In genomic region chr2:37866535-37866934, GRCh38 we compare ENCODE assay signal across 18 cellular contexts. TPM values are rescaled to one million over a fixed set of nuclear protein-coding genes. Genes with fewer than 3 reads are reported as not detected.
DNase-seq lines count a peak whose midpoint lies in the region; ATAC-seq, FAIRE-seq and TF ChIP-seq lines count a peak whose summit lies in the region.
"Had no signal": no experiment of that assay in that cellular context is flagged by ENCODE, and none has a peak within 500 bp of the region (broad histone marks: within the 10 kb centered on the region; RNA-seq: fewer than 3 reads in every experiment).

No MANE protein-coding gene starts in this region.

- peaks cover 2% of the 10 kb centered on the region for H3K4me1 Mint-ChIP-seq in osteocyte (ENCODE audit: unreplicated experiment)

- no peak for DNase-seq in GM19239 (ENCODE audit: insufficient read length, low spot score)
- DNase-seq in NCI-H146 treated with DMSO at 0.1 percent for 48 hours (lab: John Stamatoyannopoulos, UW; ENCODE audit: unreplicated experiment): peak; percentile 60
- no peak for DNase-seq in left ventricle myocardium inferior
- peak; percentile 8 for DNase-seq in osteocyte (ENCODE audit: extremely low spot score, unreplicated experiment)
- no peak for DNase-seq in NCI-H2171 treated with DMSO at 0.1 percent for 48 hours (lab: John Stamatoyannopoulos, UW)
- DNase-seq: CD8-positive, alpha-beta T cell; EL; GM23248; MV-4-11; NCI-H1417 treated with DMSO at 0.1 percent for 48 hours; NCI-H2081; NCI-H226; NCI-H69; SIG-M5 had no signal

- H3K9me3 Mint-ChIP-seq in osteocyte (ENCODE audit: unreplicated experiment): no peaks in the 10 kb centered on the region
- H3K9me3 Mint-ChIP-seq: CD8-positive, alpha-beta T cell had no signal

- H3K27ac ChIP-seq in left ventricle myocardium inferior (replicated peaks): peak overlapping the region; percentile 34
- H3K27ac ChIP-seq: GM23248 had no signal

- no peak overlapping the region for H3K4me3 ChIP-seq in left ventricle myocardium inferior
- H3K4me3 ChIP-seq: GM23248 had no signal

- H3K9me3 ChIP-seq in left ventricle myocardium inferior (replicated peaks): no peaks in the 10 kb centered on the region

- peaks cover 13% of the 10 kb centered on the region for H3K27me3 Mint-ChIP-seq in osteocyte (ENCODE audit: unreplicated experiment)

- FAIRE-seq in GM19239 (lab: Jason Lieb, UNC): peak; percentile 18

- ATAC-seq in GM18519 (IDR thresholded peaks at IDR 0.05; ENCODE audit: low FRiP score, unreplicated experiment) (no peak), HG03460 (IDR thresholded peaks at IDR 0.05; ENCODE audit: unreplicated experiment) (no peak)
- ATAC-seq: CD8-positive, alpha-beta T cell; HCT116; Panc1 had no signal

- no peaks in the 10 kb centered on the region for H3K27me3 ChIP-seq in left ventricle myocardium inferior (ENCODE audit: low read depth)

- no peaks in the 10 kb centered on the region for H3K36me3 ChIP-seq in left ventricle myocardium inferior

- H3K4me1 ChIP-seq in left ventricle myocardium inferior: peaks cover 52% of the 10 kb centered on the region

- no peak overlapping the region for H3K27ac Mint-ChIP-seq in osteocyte (ENCODE audit: unreplicated experiment)
- H3K27ac Mint-ChIP-seq: CD8-positive, alpha-beta T cell had no signal

- H3K36me3 Mint-ChIP-seq in osteocyte (ENCODE audit: unreplicated experiment): no peaks in the 10 kb centered on the region
- H3K36me3 Mint-ChIP-seq: CD8-positive, alpha-beta T cell had no signal

- no peak overlapping the region for H3K4me3 Mint-ChIP-seq in osteocyte (ENCODE audit: unreplicated experiment)
- H3K4me3 Mint-ChIP-seq: CD8-positive, alpha-beta T cell had no signal

- TF ChIP-seq CTCF in left ventricle myocardium inferior (IDR thresholded peaks at IDR 0.05; ENCODE audit: borderline replicate concordance) (no peak), osteocyte (IDR thresholded peaks at IDR 0.05) (no peak)

- intact Hi-C loops in left ventricle myocardium inferior (cut with micrococcal nuclease): no loop called here

RNA-seq across cellular contexts. Expression of gene RMDN2, which starts 58.6 kb away (rescaled TPM):
- total RNA-seq in left ventricle myocardium inferior (6.5 TPM), osteocyte (8.4 and 8.8 TPM in 2 replicates)

Comparison
In these comparisons a context has a peak if more than half of its experiments do, and no peak if none do; other contexts are left out.
1. DNase-seq: peak in NCI-H146 treated with DMSO at 0.1 percent for 48 hours (single experiment) and osteocyte (single experiment); none in GM19239 (single experiment), left ventricle myocardium inferior (single experiment) and NCI-H2171 treated with DMSO at 0.1 percent for 48 hours (single experiment).